In genomic region chr15:64706011-64706911, GRCh38 we compare ENCODE assay signal across 17 cellular contexts.
A peak's percentile ranks its signal among the peaks of the same experiment; 100 is the strongest.
DNase-seq lines count a peak whose midpoint lies in the region; ATAC-seq and TF ChIP-seq lines count a peak whose summit lies in the region.
"Had no signal": no experiment of that assay in that cellular context is flagged by ENCODE, and none has a peak within 500 bp of the region (broad histone marks: within the 10 kb centered on the region; RNA-seq: fewer than 3 reads in every experiment).

No MANE protein-coding gene starts in this region.

- peaks cover 7% of the 10 kb centered on the region for H3K36me3 Mint-ChIP-seq in CD4-positive, alpha-beta T cell (ENCODE audit: low read depth)
- peaks cover 20% of the 10 kb centered on the region for H3K36me3 Mint-ChIP-seq in dendritic cell treated with granulocyte-macrophage colony-stimulating factor and Interleukin-4, amounts not matched to agents 40 ng/mL and 50 ng/mL, for 4 days (ENCODE audit: low read depth)
- H3K36me3 Mint-ChIP-seq in CD8-positive, alpha-beta T cell, result no peaks in the 10 kb centered on the region

- CTCF ChIA-PET in CD4-positive, alpha-beta T cell (lab: Charles Lee), result interaction anchor here (0.8 to 0.9 kb wide), 2 partner anchors 22 to 25 kb away, joined by 3 to 4 read pairs; no protein-coding TSS in a partner anchor
- CTCF ChIA-PET in CD8-positive, alpha-beta T cell (lab: Charles Lee), result interaction anchor here (0.5 to 1.5 kb wide), 4 partner anchors 10 to 183 kb away, joined by 3 read pairs; no protein-coding TSS in a partner anchor

- no peaks in the 10 kb centered on the region for H3K27me3 ChIP-seq in CD4-positive, alpha-beta T cell (ENCODE audit: control insufficient read depth, insufficient read depth, low read length)
- H3K27me3 ChIP-seq in right lobe of liver (no peaks in the 10 kb centered on the region), spleen (replicated peaks in 1 of 7) (no peaks in the 10 kb centered on the region), smooth muscle cell (ENCODE audit: low read depth) (no peaks in the 10 kb centered on the region)
- H3K27me3 ChIP-seq in CD8-positive, alpha-beta T cell (ENCODE audit: insufficient read depth, low read length), result no peaks in the 10 kb centered on the region
- H3K27me3 ChIP-seq: BLaER1 treated with 17β-estradiol and CSF1 and Interleukin-3, amounts not matched to agents 10 nM and 100 nM had no signal

- H3K27ac Mint-ChIP-seq in CD4-positive, alpha-beta T cell, result no peak overlapping the region
- peak overlapping the region; percentile 0 for H3K27ac Mint-ChIP-seq in dendritic cell treated with granulocyte-macrophage colony-stimulating factor and Interleukin-4, amounts not matched to agents 40 ng/mL and 50 ng/mL, for 4 days
- H3K27ac Mint-ChIP-seq in CD8-positive, alpha-beta T cell, result no peak overlapping the region

- no peaks in the 10 kb centered on the region for H3K36me3 ChIP-seq in right lobe of liver
- no peaks in the 10 kb centered on the region for H3K36me3 ChIP-seq in spleen
- no peaks in the 10 kb centered on the region for H3K36me3 ChIP-seq in CD8-positive, alpha-beta T cell (ENCODE audit: insufficient read depth, low read length)
- no peaks in the 10 kb centered on the region for H3K36me3 ChIP-seq in smooth muscle cell (ENCODE audit: low read depth)
- H3K36me3 ChIP-seq: BLaER1 treated with 17β-estradiol and CSF1 and Interleukin-3, amounts not matched to agents 10 nM and 100 nM; HAP-1 had no signal

- H3K4me3 ChIP-seq in right lobe of liver, result no peak overlapping the region
- no peak overlapping the region for H3K4me3 ChIP-seq in spleen
- H3K4me3 ChIP-seq in CD8-positive, alpha-beta T cell (ENCODE audit: low read depth, low read length), result no peak overlapping the region
- H3K4me3 ChIP-seq in smooth muscle cell, result no peak overlapping the region
- H3K4me3 ChIP-seq: BLaER1 treated with 17β-estradiol and CSF1 and Interleukin-3, amounts not matched to agents 10 nM and 100 nM; HAP-1 had no signal

- H3K79me2 ChIP-seq in smooth muscle cell (ENCODE audit: low read depth), result peaks cover 17% of the 10 kb centered on the region

- peak overlapping the region; percentile 31 for H3K4me3 Mint-ChIP-seq in CD4-positive, alpha-beta T cell
- no peak overlapping the region for H3K4me3 Mint-ChIP-seq in dendritic cell treated with granulocyte-macrophage colony-stimulating factor and Interleukin-4, amounts not matched to agents 40 ng/mL and 50 ng/mL, for 4 days
- H3K4me3 Mint-ChIP-seq in CD8-positive, alpha-beta T cell, result no peak overlapping the region

- H3K4me1 ChIP-seq in right lobe of liver, result peaks cover 0 to 45% (median 20%) of the 10 kb centered on the region in 4 donors
- H3K4me1 ChIP-seq in spleen, result peaks cover 14 to 24% (median 23%) of the 10 kb centered on the region in 6 donors
- H3K4me1 ChIP-seq in CD8-positive, alpha-beta T cell (ENCODE audit: insufficient read depth, low read length), result peaks cover 18% of the 10 kb centered on the region
- peaks cover 5% of the 10 kb centered on the region for H3K4me1 ChIP-seq in smooth muscle cell (ENCODE audit: low read depth)

- intact Hi-C loops in CD4-positive, alpha-beta T cell (cut with DNase I, micrococcal nuclease), result no loop called here
- intact Hi-C loops in dendritic cell treated with granulocyte-macrophage colony-stimulating factor and Interleukin-4, amounts not matched to agents 40 ng/mL and 50 ng/mL, for 4 days (cut with micrococcal nuclease), result no loop called here
- intact Hi-C loops in right lobe of liver (cut with DNase I), result no loop called here
- intact Hi-C loops in spleen (cut with DNase I; ENCODE audit: low total_unique reads), result no loop called here
- intact Hi-C loops in CD8-positive, alpha-beta T cell (cut with DNase I, micrococcal nuclease), result loop anchor here in 1 of 2 experiments (10.0 kb wide), 1 partner anchor 579 kb away; the partner anchor contains the start of gene PARP16

- TF ChIP-seq POLR2A in right lobe of liver (IDR thresholded peaks at IDR 0.05) (no peak), spleen (IDR thresholded peaks at IDR 0.05) (no peak)

- WGBS in right lobe of liver (ENCODE audit: insufficient coverage, low coverage, low lambda C conversion rate, missing lambda C conversion rate), result 40% methylated on average over 10 of the region's 10 CpGs
- 86 to 92% (median 88%) methylated on average over 10 of the region's 10 CpGs for WGBS in spleen, 5 donors
- WGBS in smooth muscle cell (ENCODE audit: low lambda C conversion rate), result 94% methylated on average over 10 of the region's 10 CpGs

- H3K4me2 ChIP-seq in smooth muscle cell, result no peak overlapping the region
- H3K4me2 ChIP-seq: BLaER1 treated with 17β-estradiol and CSF1 and Interleukin-3, amounts not matched to agents 10 nM and 100 nM had no signal

- H3K9ac ChIP-seq in smooth muscle cell (ENCODE audit: low read depth), result no peak overlapping the region
- H3K9ac ChIP-seq: BLaER1 treated with 17β-estradiol and CSF1 and Interleukin-3, amounts not matched to agents 10 nM and 100 nM had no signal

- DNase-seq in CD4-positive, alpha-beta T cell, result no peak
- DNase-seq in right lobe of liver, result no peak
- peak; percentile 8 for DNase-seq in spleen
- no peak for DNase-seq in NCI-H2171 (lab: John Stamatoyannopoulos, UW)
- DNase-seq in CD8-positive, alpha-beta T cell, result no peak
- DNase-seq in smooth muscle cell (lab: John Stamatoyannopoulos, UW; ENCODE audit: unreplicated experiment), result no peak
- DNase-seq: DMS 273 treated with DMSO at 0.1 percent for 48 hours; GDM1; NCI-H1105; NCI-H2081; NCI-H748 treated with DMSO at 0.1 percent for 48 hours; NK-92 treated with Interleukin-12 subunit alpha and Interleukin-12 subunit beta, amount 100 ng/mL, for 24 hours; Right ventricle myocardium superior had no signal

- no peak for ATAC-seq in CD4-positive, alpha-beta T cell (ENCODE audit: poor library complexity)
- peak in 2 of 4 donors; percentile 2 to 3 for ATAC-seq in right lobe of liver
- ATAC-seq in HG03108 (IDR thresholded peaks at IDR 0.05; ENCODE audit: unreplicated experiment), result no peak
- no peak for ATAC-seq in CD8-positive, alpha-beta T cell

- H3F3A ChIP-seq in smooth muscle cell (ENCODE audit: low read depth), result peaks cover 10% of the 10 kb centered on the region

- no peak overlapping the region for H2AFZ ChIP-seq in smooth muscle cell (ENCODE audit: low read depth)

- peaks cover 26% of the 10 kb centered on the region for H3K4me1 Mint-ChIP-seq in CD4-positive, alpha-beta T cell (ENCODE audit: low read depth)
- peaks cover 36% of the 10 kb centered on the region for H3K4me1 Mint-ChIP-seq in dendritic cell treated with granulocyte-macrophage colony-stimulating factor and Interleukin-4, amounts not matched to agents 40 ng/mL and 50 ng/mL, for 4 days (ENCODE audit: low read depth)
- peaks cover 19% of the 10 kb centered on the region for H3K4me1 Mint-ChIP-seq in CD8-positive, alpha-beta T cell (ENCODE audit: low read depth)

- POLR2A ChIA-PET in CD4-positive, alpha-beta T cell (lab: Charles Lee), result no interaction called here
- POLR2A ChIA-PET in CD8-positive, alpha-beta T cell (lab: Charles Lee), result no interaction called here

- H3K9me3 Mint-ChIP-seq in CD4-positive, alpha-beta T cell, result no peaks in the 10 kb centered on the region
- H3K9me3 Mint-ChIP-seq in dendritic cell treated with granulocyte-macrophage colony-stimulating factor and Interleukin-4, amounts not matched to agents 40 ng/mL and 50 ng/mL, for 4 days, result no peaks in the 10 kb centered on the region
- no peaks in the 10 kb centered on the region for H3K9me3 Mint-ChIP-seq in CD8-positive, alpha-beta T cell

- no peaks in the 10 kb centered on the region for H3K27me3 Mint-ChIP-seq in CD4-positive, alpha-beta T cell
- no peaks in the 10 kb centered on the region for H3K27me3 Mint-ChIP-seq in dendritic cell treated with granulocyte-macrophage colony-stimulating factor and Interleukin-4, amounts not matched to agents 40 ng/mL and 50 ng/mL, for 4 days
- H3K27me3 Mint-ChIP-seq in CD8-positive, alpha-beta T cell (ENCODE audit: low read depth), result no peaks in the 10 kb centered on the region

- no peak overlapping the region for H3K27ac ChIP-seq in CD4-positive, alpha-beta T cell (ENCODE audit: low read depth, low read length)
- peak overlapping the region in 2 of 3 donors; percentile 68 to 84 for H3K27ac ChIP-seq in right lobe of liver
- no peak overlapping the region for H3K27ac ChIP-seq in spleen
- H3K27ac ChIP-seq in CD8-positive, alpha-beta T cell (ENCODE audit: low read depth, low read length), result no peak overlapping the region
- no peak overlapping the region for H3K27ac ChIP-seq in smooth muscle cell (ENCODE audit: low read depth)
- H3K27ac ChIP-seq: BLaER1 treated with 17β-estradiol and CSF1 and Interleukin-3, amounts not matched to agents 10 nM and 100 nM had no signal

- H4K20me1 ChIP-seq in smooth muscle cell (ENCODE audit: low read depth), result peaks cover 10% of the 10 kb centered on the region

- no peak for TF ChIP-seq CTCF in CD4-positive, alpha-beta T cell (IDR thresholded peaks at IDR 0.05)
- TF ChIP-seq CTCF in right lobe of liver (IDR thresholded peaks at IDR 0.05) (no peak), spleen (IDR thresholded peaks at IDR 0.05 in 8 of 11, conservative IDR thresholded peaks at IDR 0.05 in 3 of 11) (no peak), smooth muscle cell (IDR thresholded peaks at IDR 0.05; ENCODE audit: borderline replicate concordance, insufficient read depth, poor library complexity, severe bottlenecking) (no peak)
- no peak for TF ChIP-seq CTCF in CD8-positive, alpha-beta T cell (IDR thresholded peaks at IDR 0.05)

- no peaks in the 10 kb centered on the region for H3K9me3 ChIP-seq in CD4-positive, alpha-beta T cell (ENCODE audit: control insufficient read depth, low read length)
- H3K9me3 ChIP-seq in right lobe of liver (no peaks in the 10 kb centered on the region), spleen (no peaks in the 10 kb centered on the region), smooth muscle cell (replicated peaks; ENCODE audit: low read depth) (no peaks in the 10 kb centered on the region)
- H3K9me3 ChIP-seq in CD8-positive, alpha-beta T cell (ENCODE audit: low read length), result no peaks in the 10 kb centered on the region
- H3K9me3 ChIP-seq: BLaER1 treated with 17β-estradiol and CSF1 and Interleukin-3, amounts not matched to agents 10 nM and 100 nM; HAP-1 had no signal

Comparison
In these comparisons a context has a peak if more than half of its experiments do, and no peak if none do; other contexts are left out.
1. H3K27ac ChIP-seq: peak in right lobe of liver (2 of 3); none in CD4-positive, alpha-beta T cell (single experiment), spleen (0 of 8), CD8-positive, alpha-beta T cell (single experiment) and smooth muscle cell (single experiment).